8 cellular contexts compared by ENCODE assay signal in the genomic region with DNA sequence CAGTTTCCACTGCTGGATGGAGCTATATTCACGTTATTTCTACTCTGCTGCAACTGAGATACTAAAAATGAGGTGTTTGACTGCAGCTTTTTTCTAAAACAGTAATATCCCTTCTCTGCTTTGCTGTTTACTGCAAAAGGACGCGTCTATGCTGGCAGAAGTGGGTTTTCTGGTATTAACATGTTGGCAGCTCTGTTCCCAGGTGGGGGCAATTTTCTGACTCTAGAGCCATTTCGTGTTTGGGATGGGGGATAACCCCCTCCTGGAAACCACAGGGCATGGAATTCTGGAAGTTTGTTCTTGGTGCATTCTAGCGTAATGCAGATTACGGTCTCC. TPM values are rescaled to one million over a fixed set of nuclear protein-coding genes. Genes with fewer than 3 reads are reported as not detected.
DNase-seq lines count a peak whose midpoint lies in the region; ATAC-seq lines count a peak whose summit lies in the region.

No MANE protein-coding gene starts in this region.

- no peaks in the 10 kb centered on the region for H3K27me3 Mint-ChIP-seq in activated CD4-positive, alpha-beta T cell treated with anti-CD3 and anti-CD28 coated beads for 36 hours
- H3K27me3 Mint-ChIP-seq in stimulated activated naive CD8-positive, alpha-beta T cell treated with anti-CD3 and anti-CD28 coated beads, Interleukin-15, amount 100 ng/mL, for 72 hours: no peaks in the 10 kb centered on the region

- intact Hi-C loops in activated CD4-positive, alpha-beta T cell treated with anti-CD3 and anti-CD28 coated beads for 36 hours (cut with DNase I, micrococcal nuclease): loop anchor here in 1 of 2 experiments (5.0 kb wide), 2 partner anchors 131 to 216 kb away; partner anchors contain the start of genes PPP1CA and TBC1D10C

- peaks cover 17% of the 10 kb centered on the region for H3K36me3 ChIP-seq in iPS-15b (ENCODE audit: control insufficient read depth, insufficient read depth, low read length)

- CTCF ChIA-PET in activated CD4-positive, alpha-beta T cell treated with anti-CD3 and anti-CD28 coated beads for 36 hours (lab: Charles Lee): interaction anchor here (0.9 to 2.5 kb wide), 8 partner anchors 11 to 75 kb away, joined by 3 to 11 read pairs (median 4); no protein-coding TSS in a partner anchor

- H3K4me1 ChIP-seq in iPS-15b (ENCODE audit: control insufficient read depth, insufficient read depth, low read length): peaks cover 16% of the 10 kb centered on the region

- peak overlapping the region; percentile 62 for H3K9ac ChIP-seq in iPS-15b (ENCODE audit: low read depth, low read length)

- peaks cover 78% of the 10 kb centered on the region for H3K4me1 Mint-ChIP-seq in activated CD4-positive, alpha-beta T cell treated with anti-CD3 and anti-CD28 coated beads for 36 hours
- H3K4me1 Mint-ChIP-seq in stimulated activated naive CD8-positive, alpha-beta T cell treated with anti-CD3 and anti-CD28 coated beads, Interleukin-15, amount 100 ng/mL, for 72 hours: peaks cover 83% of the 10 kb centered on the region

- no peak overlapping the region for H3K4me3 ChIP-seq in iPS-15b (ENCODE audit: low read depth, low read length)

- H3K4me3 Mint-ChIP-seq in activated CD4-positive, alpha-beta T cell treated with anti-CD3 and anti-CD28 coated beads for 36 hours: peak overlapping the region; percentile 98
- peak overlapping the region; percentile 93 to 95 for H3K4me3 Mint-ChIP-seq in stimulated activated naive CD8-positive, alpha-beta T cell treated with anti-CD3 and anti-CD28 coated beads, Interleukin-15, amount 100 ng/mL, for 72 hours

- ATAC-seq in activated CD4-positive, alpha-beta T cell treated with anti-CD3 and anti-CD28 coated beads for 36 hours: no peak
- no peak for ATAC-seq in stimulated activated naive CD8-positive, alpha-beta T cell treated with anti-CD3 and anti-CD28 coated beads, Interleukin-15, amount 100 ng/mL, for 72 hours
- no peak for ATAC-seq in GM21825 (IDR thresholded peaks at IDR 0.05; ENCODE audit: unreplicated experiment)

- H3K27ac Mint-ChIP-seq in activated CD4-positive, alpha-beta T cell treated with anti-CD3 and anti-CD28 coated beads for 36 hours: peak overlapping the region; percentile 99
- H3K27ac Mint-ChIP-seq in stimulated activated naive CD8-positive, alpha-beta T cell treated with anti-CD3 and anti-CD28 coated beads, Interleukin-15, amount 100 ng/mL, for 72 hours: peak overlapping the region; percentile 97 to 98

- no peaks in the 10 kb centered on the region for H3K9me3 Mint-ChIP-seq in activated CD4-positive, alpha-beta T cell treated with anti-CD3 and anti-CD28 coated beads for 36 hours (ENCODE audit: low read depth)
- no peaks in the 10 kb centered on the region for H3K9me3 Mint-ChIP-seq in stimulated activated naive CD8-positive, alpha-beta T cell treated with anti-CD3 and anti-CD28 coated beads, Interleukin-15, amount 100 ng/mL, for 72 hours

- H3K36me3 Mint-ChIP-seq in activated CD4-positive, alpha-beta T cell treated with anti-CD3 and anti-CD28 coated beads for 36 hours (ENCODE audit: low read depth): peaks cover 68% of the 10 kb centered on the region

- no peak for DNase-seq in activated CD4-positive, alpha-beta T cell treated with anti-CD3 and anti-CD28 coated beads for 36 hours
- DNase-seq in activated CD4-positive, alpha-beta T cell treated with anti-CD3 and anti-CD28 coated beads for 4 hours: no peak
- DNase-seq in T-helper 9 cell (peak; percentile 0), DMS 273 treated with DMSO at 0.1 percent for 48 hours (lab: John Stamatoyannopoulos, UW) (no peak), NCI-H2227 treated with DMSO at 0.1 percent for 48 hours (lab: John Stamatoyannopoulos, UW) (no peak)
- DNase-seq in stimulated activated naive CD8-positive, alpha-beta T cell treated with anti-CD3 and anti-CD28 coated beads, Interleukin-15, amount 100 ng/mL, for 72 hours: no peak

- H3K9me3 ChIP-seq in iPS-15b (ENCODE audit: control insufficient read depth, insufficient read depth, low read length): no peaks in the 10 kb centered on the region

- POLR2A ChIA-PET in activated CD4-positive, alpha-beta T cell treated with anti-CD3 and anti-CD28 coated beads for 36 hours (lab: Charles Lee): interaction anchor here (0.8 to 2.4 kb wide), 6 partner anchors 12 to 65 kb away, joined by 3 to 9 read pairs (median 7); partner anchors contain the start of gene SSH3

- H3K27me3 ChIP-seq in iPS-15b (ENCODE audit: control insufficient read depth, insufficient read depth, low read length): no peaks in the 10 kb centered on the region

RNA-seq across cellular contexts. Expression of gene GRK2, which starts 4.9 kb away (rescaled TPM):
- 100 to 1,000 TPM; 202 to 241 TPM for total RNA-seq in activated CD4-positive, alpha-beta T cell treated with anti-CD3 and anti-CD28 coated beads for 36 hours

RNA-seq across cellular contexts. Expression of gene ANKRD13D, which starts 17.9 kb away (rescaled TPM):
- 10 to 100 TPM; 44.9 to 69.5 TPM for total RNA-seq in activated CD4-positive, alpha-beta T cell treated with anti-CD3 and anti-CD28 coated beads for 36 hours

RNA-seq across cellular contexts. Expression of gene SSH3, which starts 32.1 kb away (rescaled TPM):
- total RNA-seq in activated CD4-positive, alpha-beta T cell treated with anti-CD3 and anti-CD28 coated beads for 36 hours: 10 to 100 TPM in 1 of 2 experiments, 1 to 10 TPM in 1; 6.0 to 11.1 TPM
